9 cellular contexts compared by ENCODE assay signal in genomic region chr11:45045692-45046471, GRCh38.
DNase-seq lines count a peak whose midpoint lies in the region; ATAC-seq and TF ChIP-seq lines count a peak whose summit lies in the region.
"Had no signal": no experiment of that assay in that cellular context is flagged by ENCODE, and none has a peak within 500 bp of the region (broad histone marks: within the 10 kb centered on the region; RNA-seq: fewer than 3 reads in every experiment).

No MANE protein-coding gene starts in this region.

- H3K9me3 ChIP-seq in BLaER1 treated with 17β-estradiol and CSF1 and Interleukin-3, amounts not matched to agents 10 nM and 100 nM (replicated peaks in 1 of 11): no peaks in the 10 kb centered on the region
- no peaks in the 10 kb centered on the region for H3K9me3 ChIP-seq in mucosa of stomach (ENCODE audit: control insufficient read depth, low read length)

- H3K36me3 ChIP-seq in BLaER1 treated with 17β-estradiol and CSF1 and Interleukin-3, amounts not matched to agents 10 nM and 100 nM: no peaks in the 10 kb centered on the region
- no peaks in the 10 kb centered on the region for H3K36me3 ChIP-seq in mucosa of stomach (ENCODE audit: control insufficient read depth, insufficient read depth, low read length)

- H3K27me3 ChIP-seq in BLaER1 treated with 17β-estradiol and CSF1 and Interleukin-3, amounts not matched to agents 10 nM and 100 nM: no peaks in the 10 kb centered on the region
- no peaks in the 10 kb centered on the region for H3K27me3 ChIP-seq in mucosa of stomach (ENCODE audit: control insufficient read depth, insufficient read depth, low read length)

- H3K4me1 ChIP-seq in BLaER1 treated with 17β-estradiol and CSF1 and Interleukin-3, amounts not matched to agents 10 nM and 100 nM: peaks cover 54 to 89% (median 85%) of the 10 kb centered on the region in 10 experiments
- peaks cover 25% of the 10 kb centered on the region for H3K4me1 ChIP-seq in mucosa of stomach (ENCODE audit: control insufficient read depth, insufficient read depth, low read length)

- no peaks in the 10 kb centered on the region for H3K36me3 Mint-ChIP-seq in endothelial cell (ENCODE audit: low read depth, unreplicated experiment)

- peak overlapping the region; percentile 74 to 91 (median 83) for H3K27ac ChIP-seq in BLaER1 treated with 17β-estradiol and CSF1 and Interleukin-3, amounts not matched to agents 10 nM and 100 nM

- H3K9ac ChIP-seq in BLaER1 treated with 17β-estradiol and CSF1 and Interleukin-3, amounts not matched to agents 10 nM and 100 nM: peak overlapping the region; percentile 59 to 77 (median 71)
- peak overlapping the region; percentile 17 for H3K9ac ChIP-seq in mucosa of stomach (ENCODE audit: low read length)

- in situ Hi-C loops in GM13976 (cut with MboI; ENCODE audit: low sequenced_read_pairs, unreplicated experiment): no loop called here

- H3K27ac Mint-ChIP-seq in endothelial cell (ENCODE audit: unreplicated experiment): peak overlapping the region; percentile 70

- peak overlapping the region in 7 of 10 experiments; percentile 9 to 52 (median 32); a peak in 9 of 20 replicates for H3K4me3 ChIP-seq in BLaER1 treated with 17β-estradiol and CSF1 and Interleukin-3, amounts not matched to agents 10 nM and 100 nM
- H3K4me3 ChIP-seq in NB4 (ENCODE audit: low read depth, low read length) (no peak overlapping the region), mucosa of stomach (ENCODE audit: low read length) (no peak overlapping the region)

- DNase-seq in NB4 (ENCODE audit: low read depth) (peak; percentile 79), endothelial cell (ENCODE audit: low spot score) (peak; percentile 30), DMS 273 (lab: John Stamatoyannopoulos, UW; ENCODE audit: unreplicated experiment) (no peak), GM13976 (ENCODE audit: low spot score) (no peak)

- H3K9me3 Mint-ChIP-seq in endothelial cell (ENCODE audit: unreplicated experiment): no peaks in the 10 kb centered on the region
- H3K9me3 Mint-ChIP-seq: neural crest cell had no signal

- H3K27me3 Mint-ChIP-seq in endothelial cell (ENCODE audit: unreplicated experiment): peaks cover 8% of the 10 kb centered on the region

- H3K4me2 ChIP-seq in BLaER1 treated with 17β-estradiol and CSF1 and Interleukin-3, amounts not matched to agents 10 nM and 100 nM: peak overlapping the region; percentile 74 to 98 (median 92)

- H3K4me1 Mint-ChIP-seq in endothelial cell (ENCODE audit: unreplicated experiment): peaks cover 57% of the 10 kb centered on the region

- no peak for TF ChIP-seq POLR2A in NB4 (IDR thresholded peaks at IDR 0.05; ENCODE audit: extremely low read depth, insufficient read length)

- TF ChIP-seq CTCF in NB4 (IDR thresholded peaks at IDR 0.05; ENCODE audit: low read depth, low read length): no peak
- TF ChIP-seq CTCF in endothelial cell (IDR thresholded peaks at IDR 0.05; ENCODE audit: unreplicated experiment): no peak
- no peak for TF ChIP-seq CTCF in GM13976 (IDR thresholded peaks at IDR 0.05; ENCODE audit: borderline replicate concordance, control extremely low read depth, extremely low read depth, insufficient read depth, missing control alignments)

- no peaks in the 10 kb centered on the region for H4K20me1 ChIP-seq in BLaER1 treated with 17β-estradiol and CSF1 and Interleukin-3, amounts not matched to agents 10 nM and 100 nM

- no peak for ATAC-seq in HG03469 (IDR thresholded peaks at IDR 0.05; ENCODE audit: unreplicated experiment)
- no peak for ATAC-seq in GM19455 (IDR thresholded peaks at IDR 0.05; ENCODE audit: unreplicated experiment)

- peak overlapping the region; percentile 15 for H3K4me3 Mint-ChIP-seq in endothelial cell (ENCODE audit: unreplicated experiment)
- H3K4me3 Mint-ChIP-seq: neural crest cell had no signal

Comparison
In these comparisons a context has a peak if more than half of its experiments do, and no peak if none do; other contexts are left out.
1. H3K4me3 ChIP-seq: peak in BLaER1 treated with 17β-estradiol and CSF1 and Interleukin-3, amounts not matched to agents 10 nM and 100 nM (7 of 10); none in NB4 (single experiment) and mucosa of stomach (single experiment).
2. DNase-seq: peak in NB4 (single experiment) and endothelial cell (single experiment); none in DMS 273 (single experiment) and GM13976 (single experiment).